8 cellular contexts compared by ENCODE assay signal in genomic region chr16:29179401-29180205, GRCh38.
DNase-seq lines count a peak whose midpoint lies in the region; ATAC-seq, FAIRE-seq and TF ChIP-seq lines count a peak whose summit lies in the region.
"Not testable (repeated sequence)": the region's sequence is repeated elsewhere in the genome, so short reads cannot be mapped to it uniquely, and the experiment has no call there.

No MANE protein-coding gene starts in this region.

- H4K8ac ChIP-seq in IMR-90 (ENCODE audit: low read depth in 2 of 2, low read length in 2 of 2) (peak overlapping the region in 1 of 2 experiments; percentile 57; a peak in 1 of 4 replicates), H1 (ENCODE audit: extremely low read depth, insufficient read depth, low read length) (peak overlapping the region; percentile 5; the same call in 1 of the 2 replicates)

- H3K27ac ChIP-seq in IMR-90 (ENCODE audit: insufficient read depth, low read length) (peak overlapping the region; percentile 56; the same call in 1 of the 2 replicates), uterus (peak overlapping the region; percentile 66 to 79)
- not testable (repeated sequence) for H3K27ac ChIP-seq in WERI-Rb-1; H1 (ENCODE audit: low read depth, low read length); HepG2 (ENCODE audit: extremely low read length, insufficient read depth, low read length)

- not testable (repeated sequence) for H2BK12ac ChIP-seq in H1 (ENCODE audit: low read depth, low read length)

- peak overlapping the region; percentile 20 for H2BK5ac ChIP-seq in IMR-90 (ENCODE audit: low read depth, low read length, poor library complexity, severe bottlenecking)
- not testable (repeated sequence) for H2BK5ac ChIP-seq in H1 (ENCODE audit: low read depth, low read length)

- not testable (repeated sequence) for TF ChIP-seq RAD21 in IMR-90 (IDR thresholded peaks at IDR 0.05; ENCODE audit: low read length); H1 (IDR thresholded peaks at IDR 0.05 in 1 of 2, conservative IDR thresholded peaks at IDR 0.05 in 1 of 2; ENCODE audit: low read depth in 2 of 2, low read length in 2 of 2)
- TF ChIP-seq RAD21 in HepG2 (CRISPR knock-in tag; IDR thresholded peaks at IDR 0.05) = peak; percentile 26; the same call in 1 of the 2 replicates

- H4K5ac ChIP-seq in IMR-90 (ENCODE audit: low read depth, low read length) = peak overlapping the region; percentile 61; the same call in 1 of the 2 replicates
- H4K5ac ChIP-seq in H1 (ENCODE audit: insufficient read length, low read depth, low read length) = not testable (repeated sequence)

- dilution Hi-C loops in IMR-90 (cut with HindIII; ENCODE audit: low sequenced_read_pairs, unreplicated experiment) = not testable (repeated sequence)

- not testable (repeated sequence) for FAIRE-seq in H1 (lab: Jason Lieb, UNC); HepG2 (lab: Jason Lieb, UNC)

- not testable (repeated sequence) for H3K4me1 ChIP-seq in IMR-90 (ENCODE audit: control insufficient read depth, insufficient read depth, low read length); H1 (replicated peaks in 1 of 4; ENCODE audit: control insufficient read depth in 3 of 4, insufficient read depth in 4 of 4, low read length in 3 of 4); uterus
- H3K4me1 ChIP-seq in HepG2 (ENCODE audit: insufficient read depth, low read length) = peaks cover 56% of the 10 kb centered on the region

- peak overlapping the region; percentile 16; the same call in 1 of the 2 replicates for H3K18ac ChIP-seq in IMR-90 (ENCODE audit: low read depth, low read length)
- not testable (repeated sequence) for H3K18ac ChIP-seq in H1 (ENCODE audit: extremely low read depth, low read length)

- POLR2A ChIA-PET in IMR-90 (lab: Charles Lee; ENCODE audit: unreplicated experiment); H1 (lab: Charles Lee; ENCODE audit: partially characterized antibody); HepG2 (lab: Yijun Ruan, JAX): not testable (repeated sequence)

- not testable (repeated sequence) for H4K20me1 ChIP-seq in IMR-90 (ENCODE audit: insufficient read depth, low read length); H1 (replicated peaks in 1 of 2; ENCODE audit: control insufficient read depth in 1 of 2, insufficient read depth in 2 of 2, low read length in 2 of 2); HepG2 (ENCODE audit: insufficient read depth, low read length)

- DNase-seq in DMS 273 (lab: John Stamatoyannopoulos, UW; ENCODE audit: unreplicated experiment) = peak; percentile 77
- DNase-seq in IMR-90; WERI-Rb-1; H1 (ENCODE audit: low read depth in 1 of 2, low spot score in 2 of 2); HepG2 (ENCODE audit: low spot score); retinal pigment epithelial cell (ENCODE audit: low read depth); uterus: not testable (repeated sequence)
- peak; percentile 76 for DNase-seq in Right ventricle myocardium inferior (ENCODE audit: missing footprints)

- not testable (repeated sequence) for H3K36me3 ChIP-seq in IMR-90 (ENCODE audit: control insufficient read depth, insufficient read depth, low read length); WERI-Rb-1; H1 (ENCODE audit: control insufficient read depth in 2 of 4, insufficient read depth in 4 of 4, low read length in 3 of 4); HepG2 (replicated peaks in 1 of 2; ENCODE audit: control insufficient read depth in 1 of 2, insufficient read depth in 2 of 2, low read length in 2 of 2); uterus

- not testable (repeated sequence) for TF ChIP-seq CTCF in IMR-90 (conservative IDR thresholded peaks at IDR 0.05; ENCODE audit: low read depth, low read length); uterus (IDR thresholded peaks at IDR 0.05)
- 0 out of 2 replicates have a peak, but pooled peaks have one; percentile 2 for TF ChIP-seq CTCF in WERI-Rb-1 (IDR thresholded peaks at IDR 0.05; ENCODE audit: low read depth, low read length)
- peak in 1 of 3 experiments; percentile 1; a peak in 1 of 4 replicates for TF ChIP-seq CTCF in H1 (IDR thresholded peaks at IDR 0.05; ENCODE audit: control extremely low read depth in 1 of 3, insufficient read depth in 1 of 3, low read depth in 1 of 3, low read length in 3 of 3)
- TF ChIP-seq CTCF in HepG2 (CRISPR knock-in tag; IDR thresholded peaks at IDR 0.05) = peak; percentile 63
- TF ChIP-seq CTCF in retinal pigment epithelial cell (conservative IDR thresholded peaks at IDR 0.05; ENCODE audit: low read depth, low read length) = peak; percentile 19

- WGBS in IMR-90 (ENCODE audit: extremely low coverage in 2 of 2, insufficient read length in 1 of 2), 2 experiments = 80% methylated on average over 11 of the region's 25 CpGs; no CpG with 5 or more reads in 1 of the 2 experiments
- 90% methylated on average over 20 of the region's 25 CpGs; no CpG with 5 or more reads in 1 of the 2 experiments for WGBS in H1 (ENCODE audit: extremely low coverage in 1 of 2, insufficient coverage in 1 of 2, insufficient read length in 1 of 2, insufficient replicate concordance in 2 of 2, low coverage in 1 of 2, low lambda C conversion rate in 2 of 2, missing lambda C conversion rate in 1 of 2), 2 experiments
- 64% methylated on average over 11 of the region's 25 CpGs for WGBS in HepG2 (ENCODE audit: low lambda C conversion rate)

- not testable (repeated sequence) for BruUV-seq in IMR-90 (replicated peaks; lab: Mats Ljungman, UMichigan); HepG2 (replicated peaks; lab: Mats Ljungman, UMichigan)

- CTCF ChIA-PET in IMR-90 (lab: Yijun Ruan, JAX); HepG2 (lab: Yijun Ruan, JAX; ENCODE audit: low intra/inter-chr PET ratio, low total read pairs): not testable (repeated sequence)
- CTCF ChIA-PET in H1 (lab: Charles Lee; ENCODE audit: partially characterized antibody) = interaction anchor here (1.4 to 1.5 kb wide), 2 partner anchors 13 to 138 kb away, joined by 4 to 7 read pairs; no protein-coding TSS in a partner anchor

- H3K79me2 ChIP-seq in H1 (ENCODE audit: control insufficient read depth in 1 of 2, insufficient read depth in 2 of 2, low read length in 2 of 2); HepG2 (ENCODE audit: insufficient read depth, low read length): not testable (repeated sequence)

- not testable (repeated sequence) for H3K23me2 ChIP-seq in H1 (ENCODE audit: low read depth, low read length)

- H2BK15ac ChIP-seq in IMR-90 (ENCODE audit: low read depth, low read length) = peak overlapping the region; percentile 22; the same call in 1 of the 3 replicates
- H2BK15ac ChIP-seq in H1 (ENCODE audit: low read length) = not testable (repeated sequence)

- H3K79me1 ChIP-seq in IMR-90 (ENCODE audit: low read depth in 1 of 2, low read length in 2 of 2); H1 (ENCODE audit: low read depth, low read length): not testable (repeated sequence)

- in situ Hi-C loops in IMR-90 (cut with MboI; ENCODE audit: low sequenced_read_pairs); HepG2 (cut with HindIII; ENCODE audit: extremely low pct_ligation_motif_present, low pct_unique_long_range_greater_than_20kb): not testable (repeated sequence)

- ATAC-seq in IMR-90 (ENCODE audit: low read depth) = peak; percentile 36
- ATAC-seq in Right ventricle myocardium inferior = not testable (repeated sequence)
- ATAC-seq in HepG2 = peak; percentile 31

- TF ChIP-seq EP300 in H1 (IDR thresholded peaks at IDR 0.05; ENCODE audit: borderline replicate concordance in 1 of 2, low read depth in 2 of 2, low read length in 2 of 2); HepG2 (IDR thresholded peaks at IDR 0.05; ENCODE audit: low read depth in 2 of 2, low read length in 2 of 2); HepG2 (CRISPR knock-in tag; IDR thresholded peaks at IDR 0.05; ENCODE audit: borderline replicate concordance): not testable (repeated sequence)

- not testable (repeated sequence) for H3K14ac ChIP-seq in IMR-90 (replicated peaks; ENCODE audit: low read depth, low read length); H1 (ENCODE audit: insufficient read length)

- H3K4ac ChIP-seq in IMR-90 (ENCODE audit: low read depth, low read length) = peak overlapping the region; percentile 56
- H3K4ac ChIP-seq in H1 (replicated peaks; ENCODE audit: insufficient read length, low read depth, low read length) = not testable (repeated sequence)

- H3K9me3 ChIP-seq in IMR-90 (ENCODE audit: control insufficient read depth, insufficient read depth, low read length); WERI-Rb-1 (ENCODE audit: severe bottlenecking); H1 (ENCODE audit: insufficient read depth in 2 of 2, low read depth in 1 of 2, low read length in 1 of 2); HepG2 (ENCODE audit: low read length); uterus: not testable (repeated sequence)

- H3K56ac ChIP-seq in IMR-90 (ENCODE audit: extremely low read depth, insufficient read depth, low read length); H1 (replicated peaks; ENCODE audit: insufficient read length, low read depth, low read length): not testable (repeated sequence)

- H2AFZ ChIP-seq in IMR-90 (replicated peaks; ENCODE audit: low read length, poor library complexity); H1 (ENCODE audit: low read length); HepG2 (ENCODE audit: low read length): not testable (repeated sequence)

- H2BK120ac ChIP-seq in IMR-90 (ENCODE audit: low read depth, low read length) = peak overlapping the region; percentile 74; the same call in 1 of the 2 replicates
- not testable (repeated sequence) for H2BK120ac ChIP-seq in H1 (replicated peaks; ENCODE audit: low read depth, low read length)

- not testable (repeated sequence) for H2AK9ac ChIP-seq in IMR-90 (replicated peaks; ENCODE audit: low read depth, low read length, poor library complexity)

- not testable (repeated sequence) for H3K4me3 ChIP-seq in IMR-90 (ENCODE audit: insufficient read depth, low read depth, low read length); WERI-Rb-1 (ENCODE audit: low read depth, low read length); H1 (ENCODE audit: extremely low read depth in 1 of 4, insufficient read depth in 2 of 4, low read depth in 3 of 4, low read length in 4 of 4); HepG2 (replicated peaks in 1 of 3; ENCODE audit: insufficient read depth in 1 of 3, low read depth in 2 of 3, low read length in 3 of 3); retinal pigment epithelial cell (ENCODE audit: low read length); uterus

- not testable (repeated sequence) for H3K27me3 ChIP-seq in IMR-90 (ENCODE audit: control insufficient read depth, insufficient read depth, low read length); WERI-Rb-1 (ENCODE audit: insufficient read depth, low read depth, severe bottlenecking); H1 (replicated peaks in 1 of 4; ENCODE audit: control insufficient read depth in 3 of 4, extremely low read depth in 1 of 4, insufficient read depth in 3 of 4, low read length in 3 of 4); HepG2 (ENCODE audit: control insufficient read depth in 1 of 2, insufficient read depth in 2 of 2, low read length in 2 of 2); uterus

- H4K91ac ChIP-seq in IMR-90 (ENCODE audit: insufficient read depth, low read depth, low read length) = peak overlapping the region; percentile 79; the same call in 1 of the 2 replicates
- H4K91ac ChIP-seq in H1 (replicated peaks; ENCODE audit: insufficient read length, low read length) = not testable (repeated sequence)

- not testable (repeated sequence) for TF ChIP-seq POLR2A in IMR-90 (IDR thresholded peaks at IDR 0.05; ENCODE audit: low read depth, low read length); H1 (IDR thresholded peaks at IDR 0.05; ENCODE audit: control extremely low read depth in 1 of 2, low read depth in 2 of 2, low read length in 2 of 2); HepG2 (IDR thresholded peaks at IDR 0.05; ENCODE audit: insufficient read depth in 1 of 2, low read depth in 2 of 2, low read length in 2 of 2); uterus (IDR thresholded peaks at IDR 0.05)

- intact Hi-C loops in IMR-90 (cut with micrococcal nuclease); HepG2 (cut with micrococcal nuclease; ENCODE audit: unreplicated experiment); uterus (cut with DNase I; ENCODE audit: low total_unique reads): not testable (repeated sequence)
- intact Hi-C loops in Right ventricle myocardium inferior (cut with DNase I) = loop anchor here (5.0 kb wide), 1 partner anchor 62 kb away; no protein-coding TSS in a partner anchor

- H2AK5ac ChIP-seq in IMR-90 (ENCODE audit: low read depth, low read length) = peak overlapping the region; percentile 64; the same call in 1 of the 2 replicates
- not testable (repeated sequence) for H2AK5ac ChIP-seq in H1 (ENCODE audit: low read depth, low read length)

- not testable (repeated sequence) for H2BK20ac ChIP-seq in IMR-90 (ENCODE audit: low read depth, low read length); H1 (ENCODE audit: low read length)

- not testable (repeated sequence) for H3K9ac ChIP-seq in IMR-90 (ENCODE audit: low read depth, low read length); H1 (replicated peaks in 1 of 4; ENCODE audit: extremely low read depth in 1 of 4, low read depth in 3 of 4, low read length in 3 of 4); HepG2 (ENCODE audit: insufficient read depth, low read depth, low read length)

- not testable (repeated sequence) for H3K4me2 ChIP-seq in IMR-90 (ENCODE audit: low read depth, low read length); H1 (ENCODE audit: insufficient read depth in 1 of 2, low read depth in 2 of 2, low read length in 2 of 2); HepG2 (ENCODE audit: low read depth, low read length)

- H3K9me1 ChIP-seq in IMR-90 (ENCODE audit: insufficient read depth, low read length) = not testable (repeated sequence)

- not testable (repeated sequence) for H3K23ac ChIP-seq in IMR-90 (ENCODE audit: low read depth, low read length); H1 (ENCODE audit: insufficient read length)
